ENCODE assay signal across 16 cellular contexts in genomic region chr15:89768071-89768500, GRCh38. TPM values are rescaled to one million over a fixed set of nuclear protein-coding genes. Genes with fewer than 3 reads are reported as not detected.
DNase-seq lines count a peak whose midpoint lies in the region; ATAC-seq and TF ChIP-seq lines count a peak whose summit lies in the region.
"Had no signal": no experiment of that assay in that cellular context is flagged by ENCODE, and none has a peak within 500 bp of the region (broad histone marks: within the 10 kb centered on the region; RNA-seq: fewer than 3 reads in every experiment).

No MANE protein-coding gene starts in this region.

- peak overlapping the region; percentile 76 for H3K27ac Mint-ChIP-seq in progenitor cell of endocrine pancreas
- H3K27ac Mint-ChIP-seq in activated CD4-positive, alpha-beta memory T cell treated with anti-CD3 and anti-CD28 coated beads for 36 hours, result no peak overlapping the region

- POLR2A ChIA-PET in activated CD4-positive, alpha-beta memory T cell treated with anti-CD3 and anti-CD28 coated beads for 36 hours (lab: Charles Lee), result no interaction called here

- peaks cover 23% of the 10 kb centered on the region for H3K27me3 Mint-ChIP-seq in progenitor cell of endocrine pancreas
- H3K27me3 Mint-ChIP-seq in activated CD4-positive, alpha-beta memory T cell treated with anti-CD3 and anti-CD28 coated beads for 36 hours, result no peaks in the 10 kb centered on the region

- H3K36me3 ChIP-seq in heart right ventricle, result no peaks in the 10 kb centered on the region
- H3K36me3 ChIP-seq: neutrophil had no signal

- H3K36me3 Mint-ChIP-seq in progenitor cell of endocrine pancreas (ENCODE audit: insufficient read depth), result no peaks in the 10 kb centered on the region
- no peaks in the 10 kb centered on the region for H3K36me3 Mint-ChIP-seq in activated CD4-positive, alpha-beta memory T cell treated with anti-CD3 and anti-CD28 coated beads for 36 hours

- no peaks in the 10 kb centered on the region for H3K4me1 Mint-ChIP-seq in progenitor cell of endocrine pancreas (ENCODE audit: low read depth)
- H3K4me1 Mint-ChIP-seq in activated CD4-positive, alpha-beta memory T cell treated with anti-CD3 and anti-CD28 coated beads for 36 hours (ENCODE audit: low read depth), result no peaks in the 10 kb centered on the region

- no peaks in the 10 kb centered on the region for H3K9me3 Mint-ChIP-seq in progenitor cell of endocrine pancreas (ENCODE audit: low read depth)
- H3K9me3 Mint-ChIP-seq in activated CD4-positive, alpha-beta memory T cell treated with anti-CD3 and anti-CD28 coated beads for 36 hours, result no peaks in the 10 kb centered on the region

- no peaks in the 10 kb centered on the region for H3K27me3 ChIP-seq in heart right ventricle
- H3K27me3 ChIP-seq: neutrophil had no signal

- peaks cover 0 to 16% (median 7%) of the 10 kb centered on the region in 9 donors for H3K4me1 ChIP-seq in heart right ventricle

- TF ChIP-seq CTCF in VCaP (conservative IDR thresholded peaks at IDR 0.05) (no peak), heart right ventricle (IDR thresholded peaks at IDR 0.05) (no peak), progenitor cell of endocrine pancreas (IDR thresholded peaks at IDR 0.05; ENCODE audit: unreplicated experiment) (no peak)

- DNase-seq in EH (ENCODE audit: low read depth) (peak; percentile 50), heart right ventricle (no peak), progenitor cell of endocrine pancreas (ENCODE audit: low spot score, unreplicated experiment) (no peak), NCI-H526 (lab: John Stamatoyannopoulos, UW) (no peak), GDM1 (lab: John Stamatoyannopoulos, UW) (no peak), LoVo (ENCODE audit: low spot score) (no peak)
- no peak for DNase-seq in activated CD4-positive, alpha-beta memory T cell treated with anti-CD3 and anti-CD28 coated beads for 36 hours
- DNase-seq: activated CD4-positive, alpha-beta T cell treated with anti-CD3 and anti-CD28 coated beads for 4 hours; AML-193; cortex of kidney; erythroblast; NCI-H2029; NCI-H82 had no signal

- H3K27ac ChIP-seq in VCaP, result peak overlapping the region; percentile 50
- H3K27ac ChIP-seq in heart right ventricle, result peak overlapping the region in 2 of 10 donors; percentile 9 to 52
- H3K27ac ChIP-seq: neutrophil had no signal

- intact Hi-C loops in heart right ventricle (cut with DNase I), result loop anchor here in 5 of 10 donors (10.0 kb wide), 4 partner anchors 63 to 317 kb away; no protein-coding TSS in a partner anchor
- intact Hi-C loops in activated CD4-positive, alpha-beta memory T cell treated with anti-CD3 and anti-CD28 coated beads for 36 hours (cut with micrococcal nuclease), result no loop called here

- no peak overlapping the region for H3K4me3 Mint-ChIP-seq in progenitor cell of endocrine pancreas (ENCODE audit: low read depth)
- no peak overlapping the region for H3K4me3 Mint-ChIP-seq in activated CD4-positive, alpha-beta memory T cell treated with anti-CD3 and anti-CD28 coated beads for 36 hours

- no peaks in the 10 kb centered on the region for H3K9me3 ChIP-seq in heart right ventricle
- H3K9me3 ChIP-seq: neutrophil had no signal

- WGBS in heart right ventricle, 2 donors, result 52 to 56% methylated on average over 7 of the region's 7 CpGs

- peak; percentile 33 to 84 (median 56) for ATAC-seq in heart right ventricle

- CTCF ChIA-PET in activated CD4-positive, alpha-beta memory T cell treated with anti-CD3 and anti-CD28 coated beads for 36 hours (lab: Charles Lee), result interaction anchor here (1.4 to 1.5 kb wide), 2 partner anchors 13 to 107 kb away, joined by 3 read pairs; no protein-coding TSS in a partner anchor

- no peak overlapping the region for H3K4me3 ChIP-seq in heart right ventricle

RNA-seq across cellular contexts. Expression of gene MESP2, which starts 8.0 kb away (rescaled TPM):
- total RNA-seq in heart right ventricle (under 1 TPM in 5 of 10 donors, not detected in 5; 0.21 to 0.52 (median 0.32) TPM), progenitor cell of endocrine pancreas (not detected in 2 replicates)
- under 1 TPM; 0.04 to 0.73 TPM for polyA plus RNA-seq in heart right ventricle
- total RNA-seq in activated CD4-positive, alpha-beta memory T cell treated with anti-CD3 and anti-CD28 coated beads for 36 hours, result not detected
- total RNA-seq: T-helper 2 cell treated with Interferon-gamma antibody and Interleukin-4, amounts not matched to agents 100 ng/mL and 5 ng/mL, for 36 hours had no signal

RNA-seq across cellular contexts. Expression of gene MESP1, which starts 17.0 kb away (rescaled TPM):
- total RNA-seq in heart right ventricle, result 1 to 10 TPM; 1.3 to 7.6 (median 5.6) TPM
- 1 to 10 TPM; 1.3 to 9.2 TPM for polyA plus RNA-seq in heart right ventricle
- total RNA-seq in progenitor cell of endocrine pancreas, result 0.50 and 0.51 TPM in 2 replicates
- 1 to 10 TPM; 4.6 to 6.7 TPM for total RNA-seq in activated CD4-positive, alpha-beta memory T cell treated with anti-CD3 and anti-CD28 coated beads for 36 hours

RNA-seq across cellular contexts. Expression of gene ANPEP, which starts 46.6 kb away (rescaled TPM):
- total RNA-seq in heart right ventricle (10 to 100 TPM in 1 of 10 donors, 1 to 10 TPM in 8, under 1 TPM in 1; 0.77 to 17.8 (median 2.4) TPM), progenitor cell of endocrine pancreas (1.7 and 1.8 TPM in 2 replicates)
- 1 to 10 TPM; 6.1 to 9.9 TPM for polyA plus RNA-seq in heart right ventricle
- under 1 TPM; 0.12 to 0.14 TPM for total RNA-seq in activated CD4-positive, alpha-beta memory T cell treated with anti-CD3 and anti-CD28 coated beads for 36 hours
